ENCODE assay signal across 22 cellular contexts in the genomic region with DNA sequence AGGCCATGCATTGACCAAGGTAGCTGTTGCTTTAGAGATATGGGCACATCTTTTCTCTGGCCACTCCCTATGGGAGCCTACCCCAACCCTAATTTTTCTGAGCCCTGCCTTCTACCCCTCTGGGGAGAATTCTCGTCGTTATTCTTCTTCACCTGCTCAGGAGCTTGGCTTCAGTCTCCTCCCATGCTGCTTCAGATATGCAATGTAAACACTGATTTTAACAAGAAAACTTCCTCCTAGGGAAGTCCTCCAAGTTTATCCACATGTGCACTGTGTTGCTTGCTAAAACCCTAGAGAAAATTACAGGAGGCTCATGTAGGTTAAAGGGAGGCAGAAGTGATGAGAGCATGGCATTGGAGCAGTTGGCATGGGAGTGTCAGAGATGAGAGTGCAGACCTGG.
DNase-seq lines count a peak whose midpoint lies in the region; ATAC-seq, FAIRE-seq and TF ChIP-seq lines count a peak whose summit lies in the region.
"Had no signal": no experiment of that assay in that cellular context is flagged by ENCODE, and none has a peak within 500 bp of the region (broad histone marks: within the 10 kb centered on the region; RNA-seq: fewer than 3 reads in every experiment).

No MANE protein-coding gene starts in this region.

- no peak overlapping the region for H3K9ac ChIP-seq in astrocyte (ENCODE audit: low read length)
- H3K9ac ChIP-seq: BLaER1 treated with 17β-estradiol and CSF1 and Interleukin-3, amounts not matched to agents 10 nM and 100 nM had no signal

- DNase-seq in LNCaP clone FGC (ENCODE audit: low read depth) (peak; percentile 11), astrocyte (ENCODE audit: low read depth) (no peak), pancreas (no peak), osteocyte (ENCODE audit: extremely low spot score, unreplicated experiment) (no peak)
- DNase-seq in stimulated activated effector memory CD8-positive, alpha-beta T cell treated with anti-CD3 and anti-CD28 coated beads, Interleukin-12 subunit alpha, Interleukin-12 subunit beta, amount 100 ng/mL, for 72 hours (ENCODE audit: low spot score in 2 of 2), result no peak
- DNase-seq in effector memory CD4-positive, alpha-beta T cell, result no peak
- DNase-seq: AML-193; Caco-2; Calu3; CD4-positive, alpha-beta T cell; CD8-positive, alpha-beta T cell; DMS79 treated with DMSO at 0.1 percent for 48 hours; GF-D8 had no signal

- TF ChIP-seq CTCF in LNCaP clone FGC (IDR thresholded peaks at IDR 0.05; ENCODE audit: control insufficient read depth, extremely low read depth, insufficient read depth) (no peak), astrocyte (IDR thresholded peaks at IDR 0.05; ENCODE audit: insufficient read depth, low read depth, low read length) (no peak), pancreas (IDR thresholded peaks at IDR 0.05) (no peak), osteocyte (IDR thresholded peaks at IDR 0.05) (no peak)

- H3K9me3 ChIP-seq in astrocyte (ENCODE audit: insufficient read depth, low read depth, low read length), result no peaks in the 10 kb centered on the region
- no peaks in the 10 kb centered on the region for H3K9me3 ChIP-seq in pancreas
- H3K9me3 ChIP-seq in effector memory CD4-positive, alpha-beta T cell (ENCODE audit: control insufficient read depth, low read length), result no peaks in the 10 kb centered on the region
- H3K9me3 ChIP-seq: A549, Caco-2 had no signal

- H3K36me3 Mint-ChIP-seq in astrocyte (ENCODE audit: low read depth, unreplicated experiment), result no peaks in the 10 kb centered on the region
- H3K36me3 Mint-ChIP-seq in stimulated activated effector memory CD8-positive, alpha-beta T cell treated with anti-CD3 and anti-CD28 coated beads, Interleukin-12 subunit alpha, Interleukin-12 subunit beta, amount 100 ng/mL, for 72 hours, result no peaks in the 10 kb centered on the region
- no peaks in the 10 kb centered on the region for H3K36me3 Mint-ChIP-seq in osteocyte (ENCODE audit: unreplicated experiment)
- H3K36me3 Mint-ChIP-seq: CD8-positive, alpha-beta T cell had no signal

- 18 to 21% methylated on average over 2 of the region's 2 CpGs for WGBS in pancreas, 2 donors

- H2AFZ ChIP-seq in astrocyte (ENCODE audit: low read depth, low read length), result peak overlapping the region; percentile 5

- H4K20me1 ChIP-seq in astrocyte (ENCODE audit: insufficient read depth, low read length), result no peaks in the 10 kb centered on the region
- H4K20me1 ChIP-seq: BLaER1 treated with 17β-estradiol and CSF1 and Interleukin-3, amounts not matched to agents 10 nM and 100 nM had no signal

- H3K4me3 Mint-ChIP-seq in astrocyte (ENCODE audit: unreplicated experiment) (no peak overlapping the region), osteocyte (ENCODE audit: unreplicated experiment) (no peak overlapping the region)
- no peak overlapping the region for H3K4me3 Mint-ChIP-seq in stimulated activated effector memory CD8-positive, alpha-beta T cell treated with anti-CD3 and anti-CD28 coated beads, Interleukin-12 subunit alpha, Interleukin-12 subunit beta, amount 100 ng/mL, for 72 hours
- H3K4me3 Mint-ChIP-seq: B cell; CD4-positive, alpha-beta T cell; CD8-positive, alpha-beta T cell had no signal

- no peaks in the 10 kb centered on the region for H3K27me3 Mint-ChIP-seq in astrocyte (ENCODE audit: low read depth, unreplicated experiment)
- no peaks in the 10 kb centered on the region for H3K27me3 Mint-ChIP-seq in osteocyte (ENCODE audit: unreplicated experiment)
- H3K27me3 Mint-ChIP-seq: CD4-positive, alpha-beta T cell had no signal

- H3K4me1 ChIP-seq in astrocyte (ENCODE audit: insufficient read depth, low read length), result no peaks in the 10 kb centered on the region
- H3K4me1 ChIP-seq in pancreas, result no peaks in the 10 kb centered on the region
- no peaks in the 10 kb centered on the region for H3K4me1 ChIP-seq in effector memory CD4-positive, alpha-beta T cell (ENCODE audit: control insufficient read depth, insufficient read depth, low read length, poor library complexity, severe bottlenecking)
- H3K4me1 ChIP-seq: A549, Caco-2 had no signal

- no peaks in the 10 kb centered on the region for H3K79me2 ChIP-seq in astrocyte (ENCODE audit: insufficient read depth, low read length)

- H3K4me1 Mint-ChIP-seq in astrocyte (ENCODE audit: low read depth, unreplicated experiment) (no peaks in the 10 kb centered on the region), osteocyte (ENCODE audit: unreplicated experiment) (no peaks in the 10 kb centered on the region)
- no peaks in the 10 kb centered on the region for H3K4me1 Mint-ChIP-seq in stimulated activated effector memory CD8-positive, alpha-beta T cell treated with anti-CD3 and anti-CD28 coated beads, Interleukin-12 subunit alpha, Interleukin-12 subunit beta, amount 100 ng/mL, for 72 hours
- H3K4me1 Mint-ChIP-seq: B cell had no signal

- intact Hi-C loops in pancreas (cut with DNase I), result no loop called here

- H3K27ac ChIP-seq in astrocyte (ENCODE audit: low read depth, low read length) (no peak overlapping the region), pancreas (no peak overlapping the region)
- no peak overlapping the region for H3K27ac ChIP-seq in effector memory CD4-positive, alpha-beta T cell (ENCODE audit: insufficient read depth, low read length, poor library complexity, severe bottlenecking)
- H3K27ac ChIP-seq: 22Rv1; A549; BLaER1 treated with 17β-estradiol and CSF1 and Interleukin-3, amounts not matched to agents 10 nM and 100 nM; C4-2B had no signal

- H3K9me3 Mint-ChIP-seq in astrocyte (ENCODE audit: unreplicated experiment), result peaks cover 4% of the 10 kb centered on the region
- H3K9me3 Mint-ChIP-seq in stimulated activated effector memory CD8-positive, alpha-beta T cell treated with anti-CD3 and anti-CD28 coated beads, Interleukin-12 subunit alpha, Interleukin-12 subunit beta, amount 100 ng/mL, for 72 hours, result no peaks in the 10 kb centered on the region
- no peaks in the 10 kb centered on the region for H3K9me3 Mint-ChIP-seq in osteocyte (ENCODE audit: unreplicated experiment)
- H3K9me3 Mint-ChIP-seq: CD4-positive, alpha-beta T cell; CD8-positive, alpha-beta T cell had no signal

- H3K27ac Mint-ChIP-seq in astrocyte (ENCODE audit: unreplicated experiment), result no peak overlapping the region
- H3K27ac Mint-ChIP-seq in stimulated activated effector memory CD8-positive, alpha-beta T cell treated with anti-CD3 and anti-CD28 coated beads, Interleukin-12 subunit alpha, Interleukin-12 subunit beta, amount 100 ng/mL, for 72 hours, result no peak overlapping the region
- no peak overlapping the region for H3K27ac Mint-ChIP-seq in osteocyte (ENCODE audit: unreplicated experiment)
- H3K27ac Mint-ChIP-seq: B cell; CD4-positive, alpha-beta T cell; CD8-positive, alpha-beta T cell had no signal

- ATAC-seq in pancreas, result peak in 3 of 4 donors; percentile 57 to 79 (median 59)
- no peak for ATAC-seq in stimulated activated effector memory CD8-positive, alpha-beta T cell treated with anti-CD3 and anti-CD28 coated beads, Interleukin-12 subunit alpha, Interleukin-12 subunit beta, amount 100 ng/mL, for 72 hours
- ATAC-seq: A549; CD8-positive, alpha-beta T cell had no signal

- H3K27me3 ChIP-seq in astrocyte (ENCODE audit: insufficient read depth, low read length) (no peaks in the 10 kb centered on the region), pancreas (no peaks in the 10 kb centered on the region)
- no peaks in the 10 kb centered on the region for H3K27me3 ChIP-seq in effector memory CD4-positive, alpha-beta T cell (replicated peaks; ENCODE audit: control insufficient read depth, insufficient read depth, low read length, poor library complexity, severe bottlenecking)
- H3K27me3 ChIP-seq: BLaER1 treated with 17β-estradiol and CSF1 and Interleukin-3, amounts not matched to agents 10 nM and 100 nM had no signal

- H3K4me2 ChIP-seq in astrocyte (ENCODE audit: low read length), result no peak overlapping the region
- H3K4me2 ChIP-seq: A549; BLaER1 treated with 17β-estradiol and CSF1 and Interleukin-3, amounts not matched to agents 10 nM and 100 nM had no signal

- FAIRE-seq in astrocyte (lab: Jason Lieb, UNC) (no peak), pancreas (lab: Jason Lieb, UNC) (no peak)
- FAIRE-seq: A549, D721Med, G401.6, GM12891, GM19239 had no signal

- H3K4me3 ChIP-seq in LNCaP clone FGC (ENCODE audit: low read depth, low read length), result no peak overlapping the region
- H3K4me3 ChIP-seq in astrocyte (ENCODE audit: insufficient read depth, low read depth, low read length), result no peak overlapping the region
- H3K4me3 ChIP-seq in pancreas, result no peak overlapping the region
- H3K4me3 ChIP-seq in effector memory CD4-positive, alpha-beta T cell (ENCODE audit: insufficient read depth, low read depth, low read length, poor library complexity, severe bottlenecking), result no peak overlapping the region
- H3K4me3 ChIP-seq: A549; BLaER1 treated with 17β-estradiol and CSF1 and Interleukin-3, amounts not matched to agents 10 nM and 100 nM had no signal

- H3K36me3 ChIP-seq in astrocyte (ENCODE audit: insufficient read depth, low read length) (no peaks in the 10 kb centered on the region), pancreas (no peaks in the 10 kb centered on the region)
- H3K36me3 ChIP-seq in effector memory CD4-positive, alpha-beta T cell (ENCODE audit: control insufficient read depth, insufficient read depth, low read length), result no peaks in the 10 kb centered on the region
- H3K36me3 ChIP-seq: BLaER1 treated with 17β-estradiol and CSF1 and Interleukin-3, amounts not matched to agents 10 nM and 100 nM had no signal
